ENCODE assay signal across 8 cellular contexts in the genomic region with DNA sequence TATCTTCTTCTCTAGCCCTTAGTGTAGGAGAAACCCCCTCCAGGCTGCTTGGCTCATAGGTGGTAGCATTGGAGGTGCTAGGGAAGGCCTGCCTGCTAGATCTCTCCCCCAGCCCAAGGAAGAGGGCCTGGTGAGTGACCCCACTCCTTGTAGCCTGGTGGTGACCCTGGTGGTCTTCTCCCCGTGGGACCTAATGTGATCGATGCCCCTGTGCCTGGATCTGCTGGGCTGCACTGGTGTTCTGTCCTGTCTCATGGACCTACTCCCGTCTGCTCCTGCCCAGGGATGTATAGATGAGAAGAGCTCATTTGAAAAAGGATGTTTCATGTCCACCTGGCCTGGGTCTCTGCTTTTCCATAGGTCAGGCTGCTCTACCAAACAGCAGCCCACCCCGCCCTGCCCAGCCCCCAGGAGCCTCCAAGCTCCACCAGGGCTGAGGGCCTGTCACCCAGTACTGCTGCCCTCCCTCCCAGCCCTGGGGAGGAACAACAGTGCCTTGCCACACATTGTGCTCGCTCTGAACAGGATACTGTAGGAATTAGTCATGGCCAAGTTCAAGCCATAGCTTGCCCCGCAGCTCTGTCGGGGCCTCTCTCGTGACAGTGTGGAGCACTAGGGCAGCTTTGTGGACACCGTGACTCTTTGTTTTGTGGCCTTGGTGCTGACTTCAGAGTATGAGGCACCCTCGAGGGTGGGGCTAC. TPM values are rescaled to one million over a fixed set of nuclear protein-coding genes. Genes with fewer than 3 reads are reported as not detected.
DNase-seq lines count a peak whose midpoint lies in the region; ATAC-seq, FAIRE-seq and TF ChIP-seq lines count a peak whose summit lies in the region.
"Had no signal": no experiment of that assay in that cellular context is flagged by ENCODE, and none has a peak within 500 bp of the region (broad histone marks: within the 10 kb centered on the region; RNA-seq: fewer than 3 reads in every experiment).

No MANE protein-coding gene starts in this region.

- intact Hi-C loops in spleen (cut with DNase I; ENCODE audit: low total_unique reads) (no loop called here), body of pancreas (cut with DNase I) (no loop called here)

- no peak overlapping the region for H3K4me3 ChIP-seq in fibroblast of the aortic adventitia (ENCODE audit: low read depth, low read length)
- H3K4me3 ChIP-seq in spleen = no peak overlapping the region
- no peak overlapping the region for H3K4me3 ChIP-seq in body of pancreas

- H3K27ac ChIP-seq in spleen = peak overlapping the region in 6 of 8 donors; percentile 54 to 76 (median 58)
- no peak overlapping the region for H3K27ac ChIP-seq in body of pancreas

- H3K4me1 ChIP-seq in spleen (peaks cover 0 to 18% (median 0%) of the 10 kb centered on the region in 6 donors), body of pancreas (no peaks in the 10 kb centered on the region)

- TF ChIP-seq POLR2A in H54 (IDR thresholded peaks at IDR 0.05; ENCODE audit: low read depth, low read length) (no peak), spleen (IDR thresholded peaks at IDR 0.05) (no peak), body of pancreas (IDR thresholded peaks at IDR 0.05) (no peak)

- TF ChIP-seq CTCF in fibroblast of the aortic adventitia (IDR thresholded peaks at IDR 0.05; ENCODE audit: insufficient read depth, low read length) (no peak), spleen (IDR thresholded peaks at IDR 0.05 in 8 of 11, conservative IDR thresholded peaks at IDR 0.05 in 3 of 11) (no peak), body of pancreas (IDR thresholded peaks at IDR 0.05) (no peak)

- peaks cover 0 to 80% (median 0%) of the 10 kb centered on the region in 6 donors for H3K36me3 ChIP-seq in spleen
- H3K36me3 ChIP-seq in body of pancreas (replicated peaks in 1 of 2; ENCODE audit: insufficient read depth in 1 of 2, low read depth in 2 of 2) = no peaks in the 10 kb centered on the region

- H3K27me3 ChIP-seq in spleen (replicated peaks in 1 of 7) = peaks cover 0 to 3% (median 0%) of the 10 kb centered on the region in 7 donors
- no peaks in the 10 kb centered on the region for H3K27me3 ChIP-seq in body of pancreas

- H3K9me3 ChIP-seq in spleen = no peaks in the 10 kb centered on the region
- no peaks in the 10 kb centered on the region for H3K9me3 ChIP-seq in body of pancreas

- FAIRE-seq in H54 (lab: Jason Lieb, UNC) = peak; percentile 96

- WGBS in spleen, 5 donors = 69 to 81% (median 80%) methylated on average over 10 of the region's 10 CpGs
- WGBS in body of pancreas, 2 donors = 57 to 64% methylated on average over 6 to 10 of the region's 10 CpGs

- DNase-seq in H54 (ENCODE audit: insufficient read length, low spot score) = peak; percentile 66
- DNase-seq in fibroblast of the aortic adventitia (ENCODE audit: low read depth) = peak; percentile 62
- DNase-seq in spleen = no peak
- DNase-seq in body of pancreas = no peak
- DNase-seq in NCI-H1417 (lab: John Stamatoyannopoulos, UW) = no peak
- DNase-seq in stimulated activated CD4-positive, alpha-beta T cell treated with anti-CD3 and anti-CD28 coated beads, Interleukin-2, amount 100 ng/mL, for 24 hours = no peak
- DNase-seq: GF-D8 had no signal

- ATAC-seq in SK-N-SH treated with all-trans-retinoic acid at 6 μM for 48 hours (peak; percentile 23; the same call in 1 of the 3 replicates), body of pancreas (no peak)

TF ChIP-seq in SK-N-SH treated with all-trans-retinoic acid at 6 μM for 48 hours, 23 proteins besides CTCF, POLR2A, EP300 and RAD21:
- TF ChIP-seq, protein P1, sequence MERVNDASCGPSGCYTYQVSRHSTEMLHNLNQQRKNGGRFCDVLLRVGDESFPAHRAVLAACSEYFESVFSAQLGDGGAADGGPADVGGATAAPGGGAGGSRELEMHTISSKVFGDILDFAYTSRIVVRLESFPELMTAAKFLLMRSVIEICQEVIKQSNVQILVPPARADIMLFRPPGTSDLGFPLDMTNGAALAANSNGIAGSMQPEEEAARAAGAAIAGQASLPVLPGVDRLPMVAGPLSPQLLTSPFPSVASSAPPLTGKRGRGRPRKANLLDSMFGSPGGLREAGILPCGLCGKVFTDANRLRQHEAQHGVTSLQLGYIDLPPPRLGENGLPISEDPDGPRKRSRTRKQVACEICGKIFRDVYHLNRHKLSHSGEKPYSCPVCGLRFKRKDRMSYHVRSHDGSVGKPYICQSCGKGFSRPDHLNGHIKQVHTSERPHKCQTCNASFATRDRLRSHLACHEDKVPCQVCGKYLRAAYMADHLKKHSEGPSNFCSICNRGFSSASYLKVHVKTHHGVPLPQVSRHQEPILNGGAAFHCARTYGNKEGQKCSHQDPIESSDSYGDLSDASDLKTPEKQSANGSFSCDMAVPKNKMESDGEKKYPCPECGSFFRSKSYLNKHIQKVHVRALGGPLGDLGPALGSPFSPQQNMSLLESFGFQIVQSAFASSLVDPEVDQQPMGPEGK (CRISPR knock-in tag; IDR thresholded peaks at IDR 0.05; ENCODE audit: borderline replicate concordance) = no peak
- TF ChIP-seq SNAI2 (CRISPR knock-in tag; IDR thresholded peaks at IDR 0.05) (no peak), BACH2 (CRISPR knock-in tag; IDR thresholded peaks at IDR 0.05; ENCODE audit: borderline replicate concordance) (no peak), ZFP3 (CRISPR knock-in tag; IDR thresholded peaks at IDR 0.05) (no peak), TCF4 (CRISPR knock-in tag; IDR thresholded peaks at IDR 0.05; ENCODE audit: borderline replicate concordance) (no peak), PPARA (CRISPR knock-in tag; IDR thresholded peaks at IDR 0.05; ENCODE audit: borderline replicate concordance) (no peak), POU6F1 (CRISPR knock-in tag; IDR thresholded peaks at IDR 0.05; ENCODE audit: borderline replicate concordance, low read depth) (no peak), OSR1 (CRISPR knock-in tag; IDR thresholded peaks at IDR 0.05) (no peak), ZNF70 (CRISPR knock-in tag; IDR thresholded peaks at IDR 0.05) (no peak), TOX (CRISPR knock-in tag; IDR thresholded peaks at IDR 0.05; ENCODE audit: borderline replicate concordance) (no peak), TSHZ2 (CRISPR knock-in tag; IDR thresholded peaks at IDR 0.05) (no peak), RARB (CRISPR knock-in tag; IDR thresholded peaks at IDR 0.05) (no peak), ESRRG (CRISPR knock-in tag; IDR thresholded peaks at IDR 0.05) (no peak), CREB5 (CRISPR knock-in tag; IDR thresholded peaks at IDR 0.05; ENCODE audit: low read depth) (no peak)

RNA-seq across cellular contexts. Expression of gene SLC37A2, which starts 19.7 kb away (rescaled TPM):
- total RNA-seq in fibroblast of the aortic adventitia (ENCODE audit: low replicate concordance) (0.08 and 0.63 TPM in 2 replicates), spleen (10 to 100 TPM; 37.1 to 85.7 (median 59.0) TPM), body of pancreas (1 to 10 TPM; 2.0 to 4.2 TPM)
- 10 to 100 TPM in 1 of 3 donors, 1 to 10 TPM in 2; 3.5 to 19.2 (median 6.6) TPM for polyA plus RNA-seq in spleen

RNA-seq across cellular contexts. Expression of gene TMEM218, which starts 28.7 kb away (rescaled TPM):
- 9.2 and 35.1 TPM in 2 replicates for total RNA-seq in fibroblast of the aortic adventitia (ENCODE audit: low replicate concordance)
- total RNA-seq in spleen = 10 to 100 TPM; 12.0 to 23.1 (median 17.9) TPM
- polyA plus RNA-seq in spleen = 10 to 100 TPM; 28.0 to 34.7 (median 30.1) TPM
- total RNA-seq in body of pancreas = 10 to 100 TPM in 1 of 2 donors, 1 to 10 TPM in 1; 8.8 to 10.2 TPM

Comparison
In these comparisons a context has a peak if more than half of its experiments do, and no peak if none do; other contexts are left out.
1. DNase-seq: peak in H54 (single experiment) and fibroblast of the aortic adventitia (single experiment); none in spleen (single experiment), body of pancreas (0 of 4), NCI-H1417 (0 of 3) and stimulated activated CD4-positive, alpha-beta T cell treated with anti-CD3 and anti-CD28 coated beads, Interleukin-2, amount 100 ng/mL, for 24 hours (0 of 2).
2. H3K27ac ChIP-seq: peak in spleen (6 of 8); none in body of pancreas (0 of 4).
3. RNA of gene SLC37A2, which starts 19.7 kb away (total RNA-seq): 37.1 to 85.7 TPM in spleen; 2.0 to 4.2 TPM in body of pancreas and 0.08 to 0.63 TPM in fibroblast of the aortic adventitia; every median in the first group is over 4 times any median in the second.